Comparison of ENCODE assay signal across 8 cellular contexts in the genomic region with DNA sequence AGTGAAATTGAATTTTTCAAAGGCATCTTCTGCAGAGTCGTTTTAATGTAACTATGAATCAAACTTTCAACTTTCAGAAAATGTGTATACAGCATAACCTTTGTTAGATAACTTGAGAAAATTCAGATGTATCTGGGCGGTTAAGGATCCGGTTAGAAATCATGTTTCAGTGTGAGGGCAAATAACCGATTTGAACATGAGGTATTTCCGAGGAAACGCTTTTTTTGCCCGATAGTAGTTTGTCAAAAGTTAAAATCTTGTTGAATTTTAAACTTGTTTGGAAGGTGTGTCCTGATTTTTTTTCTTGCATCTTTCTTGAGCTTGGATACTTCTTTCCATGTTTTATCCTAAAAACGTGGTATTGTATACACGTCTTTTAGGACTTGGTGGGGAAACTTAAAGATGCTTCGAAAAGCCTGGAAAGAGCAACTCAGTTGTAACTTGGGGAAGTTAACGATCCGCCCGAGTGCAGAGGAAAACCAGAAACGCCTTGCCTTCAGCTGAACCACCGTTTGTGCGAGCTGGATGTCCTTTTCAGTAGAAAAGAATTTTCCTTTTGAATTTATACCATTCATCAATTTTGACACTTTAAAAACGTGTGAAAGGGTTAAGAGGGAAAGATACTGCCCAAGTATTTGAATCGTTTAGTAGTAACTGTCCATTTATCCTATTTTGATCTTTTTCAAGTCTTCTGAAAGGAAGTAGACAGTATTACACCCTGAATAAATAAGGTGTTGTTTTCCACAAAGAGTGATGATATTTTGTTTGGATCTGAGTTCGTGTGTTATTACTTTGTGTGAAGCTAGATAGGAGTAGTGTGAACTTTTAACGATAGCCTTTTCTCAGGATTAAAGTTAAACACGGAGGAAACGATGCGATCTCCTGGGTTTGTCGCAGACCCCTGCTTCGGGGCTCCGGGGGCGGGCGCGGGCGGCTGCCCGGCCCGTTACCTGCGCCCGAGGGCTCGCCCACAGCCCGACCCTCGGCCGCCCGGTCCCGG. TPM values are rescaled to one million over a fixed set of nuclear protein-coding genes. Genes with fewer than 3 reads are reported as not detected.
A peak's percentile ranks its signal among the peaks of the same experiment; 100 is the strongest.
DNase-seq lines count a peak whose midpoint lies in the region; ATAC-seq, FAIRE-seq and TF ChIP-seq lines count a peak whose summit lies in the region.

No MANE protein-coding gene starts in this region.

- DNase-seq in OCI-M1 (lab: John Stamatoyannopoulos, UW) (peak; percentile 76), H1 (ENCODE audit: low read depth in 1 of 2, low spot score in 2 of 2) (no peak), NCI-H2107 treated with DMSO at 0.1 percent for 48 hours (lab: John Stamatoyannopoulos, UW; ENCODE audit: unreplicated experiment) (no peak)

- H2BK20ac ChIP-seq in H1 (ENCODE audit: low read length): no peak overlapping the region

- H3K79me2 ChIP-seq in H1 (ENCODE audit: control insufficient read depth in 1 of 2, insufficient read depth in 2 of 2, low read length in 2 of 2): no peaks in the 10 kb centered on the region

- ATAC-seq in HG03135 (IDR thresholded peaks at IDR 0.05; ENCODE audit: unreplicated experiment): no peak
- ATAC-seq in GM18870 (IDR thresholded peaks at IDR 0.05; ENCODE audit: unreplicated experiment): no peak
- no peak for ATAC-seq in GM18511 (IDR thresholded peaks at IDR 0.05; ENCODE audit: unreplicated experiment)

- no peak overlapping the region for H2AK5ac ChIP-seq in H1 (ENCODE audit: low read depth, low read length)

- no peaks in the 10 kb centered on the region for H3K9me3 ChIP-seq in H1 (ENCODE audit: insufficient read depth in 2 of 2, low read depth in 1 of 2, low read length in 1 of 2)
- H3K9me3 ChIP-seq in neutrophil: no peaks in the 10 kb centered on the region

- no peak for FAIRE-seq in H1 (lab: Jason Lieb, UNC)

- POLR2A ChIA-PET in H1 (lab: Charles Lee; ENCODE audit: partially characterized antibody): interaction anchor here (0.6 kb wide), 1 partner anchor 860 kb away, joined by 3 read pairs; no protein-coding TSS in a partner anchor

- CTCF ChIA-PET in H1 (lab: Charles Lee; ENCODE audit: partially characterized antibody): no interaction called here

- no peak overlapping the region for H3K14ac ChIP-seq in H1 (ENCODE audit: insufficient read length)

- no peak for TF ChIP-seq POLR2A in H1 (IDR thresholded peaks at IDR 0.05; ENCODE audit: control extremely low read depth in 1 of 2, low read depth in 2 of 2, low read length in 2 of 2)

- H3K79me1 ChIP-seq in H1 (ENCODE audit: low read depth, low read length): no peaks in the 10 kb centered on the region

- H4K20me1 ChIP-seq in H1 (replicated peaks in 1 of 2; ENCODE audit: control insufficient read depth in 1 of 2, insufficient read depth in 2 of 2, low read length in 2 of 2): peaks cover 7 to 11% of the 10 kb centered on the region in 2 experiments

- no peak for TF ChIP-seq RAD21 in H1 (IDR thresholded peaks at IDR 0.05 in 1 of 2, conservative IDR thresholded peaks at IDR 0.05 in 1 of 2; ENCODE audit: low read depth in 2 of 2, low read length in 2 of 2)

- H3K4me2 ChIP-seq in H1 (ENCODE audit: insufficient read depth in 1 of 2, low read depth in 2 of 2, low read length in 2 of 2): peak overlapping the region; percentile 34 to 58; a peak in 3 of 4 replicates

- no peak overlapping the region for H2BK5ac ChIP-seq in H1 (ENCODE audit: low read depth, low read length)

- TF ChIP-seq EP300 in H1 (IDR thresholded peaks at IDR 0.05; ENCODE audit: borderline replicate concordance in 1 of 2, low read depth in 2 of 2, low read length in 2 of 2): no peak

- H3K18ac ChIP-seq in H1 (ENCODE audit: extremely low read depth, low read length): no peak overlapping the region; the same call in 1 of the 2 replicates

- no peak overlapping the region for H2BK15ac ChIP-seq in H1 (ENCODE audit: low read length)

- H4K91ac ChIP-seq in H1 (replicated peaks; ENCODE audit: insufficient read length, low read length): no peak overlapping the region

- H3K4me3 ChIP-seq in GM12875 (ENCODE audit: low read depth, low read length) (peak overlapping the region; percentile 46), H1 (ENCODE audit: extremely low read depth in 1 of 4, insufficient read depth in 2 of 4, low read depth in 3 of 4, low read length in 4 of 4) (peak overlapping the region in 2 of 4 experiments; percentile 53 to 63; a peak in 4 of 8 replicates), neutrophil (ENCODE audit: low read depth in 1 of 2, low read length in 1 of 2) (peak overlapping the region; percentile 56)

- no peaks in the 10 kb centered on the region for H3K36me3 ChIP-seq in H1 (ENCODE audit: control insufficient read depth in 2 of 4, insufficient read depth in 4 of 4, low read length in 3 of 4)
- no peaks in the 10 kb centered on the region for H3K36me3 ChIP-seq in neutrophil

- H3K23ac ChIP-seq in H1 (ENCODE audit: insufficient read length): no peak overlapping the region

- 8% methylated on average over 26 of the region's 40 CpGs; no CpG with 5 or more reads in 1 of the 2 experiments for WGBS in H1 (ENCODE audit: extremely low coverage in 1 of 2, insufficient coverage in 1 of 2, insufficient read length in 1 of 2, insufficient replicate concordance in 2 of 2, low coverage in 1 of 2, low lambda C conversion rate in 2 of 2, missing lambda C conversion rate in 1 of 2), 2 experiments

- no peak overlapping the region for H3K56ac ChIP-seq in H1 (replicated peaks; ENCODE audit: insufficient read length, low read depth, low read length)

- no peak overlapping the region for H3K27ac ChIP-seq in H1 (ENCODE audit: low read depth, low read length)
- H3K27ac ChIP-seq in neutrophil: peak overlapping the region; percentile 16

- no peak overlapping the region for H3K4ac ChIP-seq in H1 (replicated peaks; ENCODE audit: insufficient read length, low read depth, low read length)

- H3K27me3 ChIP-seq in H1 (replicated peaks in 1 of 4; ENCODE audit: control insufficient read depth in 3 of 4, extremely low read depth in 1 of 4, insufficient read depth in 3 of 4, low read length in 3 of 4) (peaks cover 36 to 75% (median 53%) of the 10 kb centered on the region in 4 experiments), neutrophil (peaks cover 49% of the 10 kb centered on the region)

- no peak overlapping the region for H2AFZ ChIP-seq in H1 (ENCODE audit: low read length)

- H2BK12ac ChIP-seq in H1 (ENCODE audit: low read depth, low read length): no peak overlapping the region

- H4K8ac ChIP-seq in H1 (ENCODE audit: extremely low read depth, insufficient read depth, low read length): no peak overlapping the region

- H3K23me2 ChIP-seq in H1 (ENCODE audit: low read depth, low read length): peaks cover 10% of the 10 kb centered on the region

- no peak overlapping the region for H4K5ac ChIP-seq in H1 (ENCODE audit: insufficient read length, low read depth, low read length)

- no peak for TF ChIP-seq CTCF in GM12875 (IDR thresholded peaks at IDR 0.05; ENCODE audit: borderline replicate concordance, insufficient read depth, low read depth, low read length)
- no peak for TF ChIP-seq CTCF in H1 (IDR thresholded peaks at IDR 0.05; ENCODE audit: control extremely low read depth in 1 of 3, insufficient read depth in 1 of 3, low read depth in 1 of 3, low read length in 3 of 3)
- no peak for TF ChIP-seq CTCF in neutrophil (IDR thresholded peaks at IDR 0.05)

- H3K9ac ChIP-seq in H1 (replicated peaks in 1 of 4; ENCODE audit: extremely low read depth in 1 of 4, low read depth in 3 of 4, low read length in 3 of 4): no peak overlapping the region

- no peak overlapping the region for H2BK120ac ChIP-seq in H1 (replicated peaks; ENCODE audit: low read depth, low read length)

- H3K4me1 ChIP-seq in H1 (replicated peaks in 1 of 4; ENCODE audit: control insufficient read depth in 3 of 4, insufficient read depth in 4 of 4, low read length in 3 of 4): peaks cover 4 to 14% (median 6%) of the 10 kb centered on the region in 4 experiments; a peak in 5 of 7 replicates
- H3K4me1 ChIP-seq in neutrophil (ENCODE audit: control insufficient read depth in 1 of 2, insufficient read depth in 1 of 2, low read depth in 1 of 2, low read length in 1 of 2): peaks cover 47% of the 10 kb centered on the region in 2 experiments

TF ChIP-seq in H1, 55 proteins besides CTCF, POLR2A, EP300 and RAD21 (continues in another document):
- peak; percentile 90 for TF ChIP-seq CBX8 (IDR thresholded peaks at IDR 0.05; ENCODE audit: borderline replicate concordance, low read depth, low read length)
- TF ChIP-seq EZH2 (IDR thresholded peaks at IDR 0.05; ENCODE audit: low read depth, low read length, severe bottlenecking): peak; percentile 90
- TF ChIP-seq SUZ12 (IDR thresholded peaks at IDR 0.05; ENCODE audit: low read length): peak; percentile 93

RNA-seq across cellular contexts. Expression of a gene that starts 1.0 kb away (rescaled TPM):
- 7.0 and 10.7 TPM in 2 replicates for total RNA-seq in H1 (2021; fragmentation: NEBNext Ultra II Directional; extraction: Animal tissue kit (Norgen Biotek cat#: 25700))
- 2.8 and 2.9 TPM in 2 replicates for polyA plus RNA-seq in H1 (2011; rRNA removed)
- 4.1 TPM for polyA plus RNA-seq in H1 (2011; cell fraction: cytosol; rRNA removed)
- 7.6 TPM for polyA plus RNA-seq in H1 (2011; cell fraction: nucleus; rRNA removed)
- polyA plus RNA-seq in H1 (2012, experiment 1 of 2): 2.8 to 10.9 TPM (median 4.8 TPM) in 4 replicates
- polyA plus RNA-seq in H1 (2012, experiment 2 of 2): 0.12 TPM
- polyA plus RNA-seq in H1 (2013, experiment 1 of 2): 2.9 TPM
- polyA plus RNA-seq in H1 (2013, experiment 2 of 2): 2.7 TPM
- polyA minus RNA-seq in H1 (2011; rRNA and poly(A)+ RNA removed): 5.2 and 8.7 TPM in 2 replicates
- 5.9 TPM for polyA minus RNA-seq in H1 (2011; cell fraction: cytosol; rRNA and poly(A)+ RNA removed)
- polyA minus RNA-seq in H1 (2011; cell fraction: nucleus; rRNA and poly(A)+ RNA removed): 7.2 TPM

RNA-seq across cellular contexts. Expression of a gene that starts 3.7 kb away (rescaled TPM):
- 2.3 and 2.7 TPM in 2 replicates for total RNA-seq in H1 (2021; fragmentation: NEBNext Ultra II Directional; extraction: Animal tissue kit (Norgen Biotek cat#: 25700))
- polyA plus RNA-seq in H1 (2011; rRNA removed): 0.94 and 2.7 TPM in 2 replicates
- 2.1 TPM for polyA plus RNA-seq in H1 (2011; cell fraction: cytosol; rRNA removed)
- polyA plus RNA-seq in H1 (2011; cell fraction: nucleus; rRNA removed): 1.2 TPM
- 2.4 to 4.3 TPM (median 2.7 TPM) in 4 replicates for polyA plus RNA-seq in H1 (2012, experiment 1 of 2)
- 1.8 TPM for polyA plus RNA-seq in H1 (2012, experiment 2 of 2)
- polyA plus RNA-seq in H1 (2013, experiment 1 of 2): 4.5 TPM
- polyA plus RNA-seq in H1 (2013, experiment 2 of 2): 3.1 TPM
- polyA minus RNA-seq in H1 (2011; rRNA and poly(A)+ RNA removed): 0.63 and 1.8 TPM in 2 replicates
- polyA minus RNA-seq in H1 (2011; cell fraction: cytosol; rRNA and poly(A)+ RNA removed): not detected
- polyA minus RNA-seq in H1 (2011; cell fraction: nucleus; rRNA and poly(A)+ RNA removed): not detected

RNA-seq across cellular contexts. Expression of a gene that starts 25.4 kb away (rescaled TPM):
- total RNA-seq in H1 (2021; fragmentation: NEBNext Ultra II Directional; extraction: Animal tissue kit (Norgen Biotek cat#: 25700)): 0.34 TPM in 1 of 2 replicates, not detected in the other
- 0.14 TPM in 2 replicates for polyA plus RNA-seq in H1 (2011; rRNA removed)
- 0.28 TPM for polyA plus RNA-seq in H1 (2011; cell fraction: cytosol; rRNA removed)
- polyA plus RNA-seq in H1 (2011; cell fraction: nucleus; rRNA removed): 0.16 TPM
- polyA plus RNA-seq in H1 (2012, experiment 1 of 2): 0.14 to 0.33 TPM (median 0.19 TPM) in 4 replicates
- polyA plus RNA-seq in H1 (2012, experiment 2 of 2): not detected
- 0.08 TPM for polyA plus RNA-seq in H1 (2013, experiment 1 of 2)
- polyA plus RNA-seq in H1 (2013, experiment 2 of 2): 0.13 TPM
- 0.27 and 0.41 TPM in 2 replicates for polyA minus RNA-seq in H1 (2011; rRNA and poly(A)+ RNA removed)
- not detected for polyA minus RNA-seq in H1 (2011; cell fraction: cytosol; rRNA and poly(A)+ RNA removed)
- polyA minus RNA-seq in H1 (2011; cell fraction: nucleus; rRNA and poly(A)+ RNA removed): not detected
